In genomic region chr18:56453576-56453975, GRCh38 we compare ENCODE assay signal across 8 cellular contexts.
"Had no signal": no experiment of that assay in that cellular context is flagged by ENCODE, and none has a peak within 500 bp of the region (broad histone marks: within the 10 kb centered on the region; RNA-seq: fewer than 3 reads in every experiment).

No MANE protein-coding gene starts in this region.

- DNase-seq: GOT3, H9, HCEC 1CT, KBM-7 had no signal

- FAIRE-seq: H54 had no signal

- H3K4me2 ChIP-seq: KMS-11 had no signal

- H3K9ac ChIP-seq: KMS-11 had no signal

- H3K27ac Mint-ChIP-seq: IgD-negative memory B cell had no signal

- H3K4me3 Mint-ChIP-seq: H9, IgD-negative memory B cell had no signal

- H3K4me1 Mint-ChIP-seq: IgD-negative memory B cell had no signal

- H3K9me3 Mint-ChIP-seq: H9, IgD-negative memory B cell had no signal

- H3K27ac ChIP-seq: HL-60, KMS-11 had no signal
